Comparison of ENCODE assay signal across 8 cellular contexts in genomic region chr7:116210345-116211005, GRCh38. TPM values are rescaled to one million over a fixed set of nuclear protein-coding genes. Genes with fewer than 3 reads are reported as not detected.
A peak's percentile ranks its signal among the peaks of the same experiment; 100 is the strongest.
DNase-seq lines count a peak whose midpoint lies in the region; ATAC-seq and TF ChIP-seq lines count a peak whose summit lies in the region.

Gene TES, plus strand, starts transcription at chr7:116210539. Its CDS starts 169 bp downstream, at chr7:116210708.

- no peak for TF ChIP-seq POLR2A in lower leg skin (IDR thresholded peaks at IDR 0.05)

- H3K36me3 ChIP-seq in BE2C = no peaks in the 10 kb centered on the region

- no peaks in the 10 kb centered on the region for H3K9me3 ChIP-seq in BE2C

- peak within 1 kb of the TSS; percentile 91 to 92 for H3K27ac ChIP-seq in coronary artery

- H3K4me3 ChIP-seq in coronary artery (peak within 1 kb of the TSS; percentile 77), lower leg skin (ENCODE audit: low read depth, poor library complexity, severe bottlenecking) (peak within 1 kb of the TSS; percentile 81), BE2C (ENCODE audit: low read depth, low read length) (no peak within 1 kb of the TSS)

- ATAC-seq in GM18502 (IDR thresholded peaks at IDR 0.05; ENCODE audit: poor library complexity, unreplicated experiment) = peak; percentile 88
- ATAC-seq in HG02623 (IDR thresholded peaks at IDR 0.05; ENCODE audit: unreplicated experiment) = peak; percentile 88

- intact Hi-C loops in lower leg skin (cut with DNase I; ENCODE audit: low total_unique reads) = no loop called here

- DNase-seq in NCI-H2029 (lab: John Stamatoyannopoulos, UW) (peak; percentile 32), coronary artery (ENCODE audit: low spot score) (no peak), lower leg skin (ENCODE audit: low spot score in 2 of 2) (peak in 1 of 2 donors; percentile 90), BE2C (no peak)
- DNase-seq in activated CD4-positive, CD25-positive, alpha-beta regulatory T cell treated with anti-CD3 and anti-CD28 coated beads, Interleukin-2, amount 50 U/mL, for 72 hours = peak; percentile 77
- peak; percentile 35 for DNase-seq in stimulated activated CD8-positive, alpha-beta memory T cell treated with anti-CD3 and anti-CD28 coated beads, Interleukin-12 subunit alpha, Interleukin-12 subunit beta, amount 100 ng/mL, for 1 hour (ENCODE audit: low read depth)

- no peak for TF ChIP-seq CTCF in coronary artery (IDR thresholded peaks at IDR 0.05)
- TF ChIP-seq CTCF in lower leg skin (IDR thresholded peaks at IDR 0.05) = no peak
- TF ChIP-seq CTCF in BE2C (IDR thresholded peaks at IDR 0.05; ENCODE audit: low read depth, low read length) = no peak

- H3K4me1 ChIP-seq in BE2C = no peaks in the 10 kb centered on the region

- 1% methylated on average over 40 to 61 of the region's 83 CpGs for WGBS in lower leg skin, 2 donors

- H3K27me3 ChIP-seq in BE2C = peaks cover 31% of the 10 kb centered on the region

RNA-seq across cellular contexts. Expression of gene TES, which starts in this region (rescaled TPM):
- 10 to 100 TPM; 34.1 to 61.5 (median 46.5) TPM for total RNA-seq in lower leg skin
- polyA plus RNA-seq in BE2C (2012; ENCODE audit: insufficient read depth, insufficient read length, low read depth) = not detected

Comparison
In these comparisons a context has a peak if more than half of its experiments do, and no peak if none do; other contexts are left out.
1. DNase-seq: peak in NCI-H2029 (single experiment), activated CD4-positive, CD25-positive, alpha-beta regulatory T cell treated with anti-CD3 and anti-CD28 coated beads, Interleukin-2, amount 50 U/mL, for 72 hours (single experiment) and stimulated activated CD8-positive, alpha-beta memory T cell treated with anti-CD3 and anti-CD28 coated beads, Interleukin-12 subunit alpha, Interleukin-12 subunit beta, amount 100 ng/mL, for 1 hour (single experiment); none in coronary artery (single experiment) and BE2C (single experiment).